ENCODE assay signal across 26 cellular contexts in genomic region chr22:50138036-50138435, GRCh38. TPM values are rescaled to one million over a fixed set of nuclear protein-coding genes. Genes with fewer than 3 reads are reported as not detected.
"Had no signal": no experiment of that assay in that cellular context is flagged by ENCODE, and none has a peak within 500 bp of the region (broad histone marks: within the 10 kb centered on the region; RNA-seq: fewer than 3 reads in every experiment).

No MANE protein-coding gene starts in this region.

- DNase-seq: effector CD4-positive, alpha-beta T cell; endodermal cell; foreskin melanocyte; heart left ventricle; hippocampal formation; islet precursor cell; left cardiac atrium; left ventricle myocardium inferior; lower lobe of right lung; natural killer cell; sigmoid colon; stimulated activated CD4-positive, alpha-beta T cell treated with anti-CD3 and anti-CD28 coated beads, Interleukin-2, amount 100 ng/mL, for 24 hours; stimulated activated naive CD4-positive, alpha-beta T cell; stomach; substantia nigra; transverse colon had no signal

- H3K4me3 ChIP-seq: coronary artery, heart left ventricle, left ventricle myocardium inferior, lower lobe of right lung, right atrium auricular region, sigmoid colon, skin epidermis, stomach, thoracic aorta, transverse colon had no signal

- ATAC-seq: heart left ventricle, left cardiac atrium, lower lobe of right lung, natural killer cell had no signal

RNA-seq across cellular contexts. Expression of gene MOV10L1, which starts 48.2 kb away (rescaled TPM):
- total RNA-seq: neural crest cell had no signal

RNA-seq across cellular contexts. Expression of gene MLC1, which starts 52.8 kb away (rescaled TPM):
- total RNA-seq: dermis microvascular lymphatic vessel endothelial cell, endothelial cell of umbilical vein, myocyte, osteocyte, pulmonary artery endothelial cell, stomach, transverse colon had no signal
